ENCODE assay signal across 1 cellular context in genomic region chrX:153556767-153557166, GRCh38.
TF ChIP-seq lines count a peak whose summit lies in the region.

No MANE protein-coding gene starts in this region.

TF ChIP-seq in IMR-90, 13 proteins besides CTCF, POLR2A, EP300 and RAD21 (continued from another document):
- TF ChIP-seq NFE2L2 (IDR thresholded peaks at IDR 0.05; ENCODE audit: low read depth, low read length) (no peak), MXI1 (IDR thresholded peaks at IDR 0.05; ENCODE audit: borderline replicate concordance, low read depth, low read length) (no peak)
